ENCODE assay signal across 12 cellular contexts in the genomic region with DNA sequence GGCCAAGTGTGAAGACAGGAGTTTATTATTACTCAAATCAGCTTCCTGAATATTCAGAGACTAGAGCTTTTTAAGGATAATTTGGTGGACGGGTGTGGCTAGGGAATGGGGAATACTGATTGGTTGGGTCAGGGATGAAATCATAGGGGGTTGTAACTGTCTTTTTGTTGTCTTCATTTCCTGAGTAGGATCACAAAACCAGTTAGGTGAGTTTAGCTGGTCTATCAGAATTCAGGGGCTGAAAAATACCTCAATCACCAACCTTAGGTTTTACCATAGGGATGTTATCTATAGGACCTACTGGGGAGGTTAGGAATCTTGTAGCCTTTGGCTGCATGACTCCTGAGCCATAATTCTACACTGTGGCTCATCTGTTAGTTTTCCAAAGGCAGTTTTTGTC.
"Had no signal": no experiment of that assay in that cellular context is flagged by ENCODE, and none has a peak within 500 bp of the region (broad histone marks: within the 10 kb centered on the region; RNA-seq: fewer than 3 reads in every experiment).

No MANE protein-coding gene starts in this region.

- H3K27ac ChIP-seq: dorsolateral prefrontal cortex, gastroesophageal sphincter, suprapubic skin had no signal

- DNase-seq: activated CD4-positive, alpha-beta memory T cell treated with anti-CD3 and anti-CD28 coated beads for 36 hours; activated gamma-delta T cell; activated T-cell treated with anti-CD3 and anti-CD28 coated beads, Interleukin-2, amount 50 U/mL, for 4 hours; amygdala; dorsolateral prefrontal cortex; stimulated activated CD4-positive, alpha-beta T cell treated with anti-CD3 and anti-CD28 coated beads, Interleukin-2, amount 100 ng/mL, for 48 hours; stimulated activated naive CD8-positive, alpha-beta T cell treated with anti-CD3 and anti-CD28 coated beads, Interleukin-15, Interleukin-2, amounts not matched to agents 100 U/mL and 50 U/mL, for 24 hours had no signal

- H3K36me3 ChIP-seq: gastroesophageal sphincter, suprapubic skin had no signal

- H3K36me3 Mint-ChIP-seq: activated CD4-positive, alpha-beta memory T cell treated with anti-CD3 and anti-CD28 coated beads for 36 hours; activated naive CD8-positive, alpha-beta T cell; brain had no signal

- H3K4me1 ChIP-seq: suprapubic skin had no signal

- H3K4me3 ChIP-seq: dorsolateral prefrontal cortex, gastroesophageal sphincter, suprapubic skin had no signal

- H3K27ac Mint-ChIP-seq: activated CD4-positive, alpha-beta memory T cell treated with anti-CD3 and anti-CD28 coated beads for 36 hours; activated naive CD8-positive, alpha-beta T cell; brain had no signal

- H3K9me3 Mint-ChIP-seq: activated CD4-positive, alpha-beta memory T cell treated with anti-CD3 and anti-CD28 coated beads for 36 hours; activated T-cell treated with anti-CD3 and anti-CD28 coated beads, Interleukin-2, amount 50 U/mL, for 4 hours; brain had no signal

- H3K4me3 Mint-ChIP-seq: activated CD4-positive, alpha-beta memory T cell treated with anti-CD3 and anti-CD28 coated beads for 36 hours; activated naive CD8-positive, alpha-beta T cell; activated T-cell treated with anti-CD3 and anti-CD28 coated beads, Interleukin-2, amount 50 U/mL, for 4 hours; brain had no signal

- H3K9me3 ChIP-seq: gastroesophageal sphincter had no signal

- H3K27me3 Mint-ChIP-seq: activated CD4-positive, alpha-beta memory T cell treated with anti-CD3 and anti-CD28 coated beads for 36 hours; activated naive CD8-positive, alpha-beta T cell had no signal

- ATAC-seq: activated T-cell treated with anti-CD3 and anti-CD28 coated beads, Interleukin-2, amount 50 U/mL, for 4 hours; gastroesophageal sphincter; left lobe of liver; stimulated activated naive CD8-positive, alpha-beta T cell treated with anti-CD3 and anti-CD28 coated beads, Interleukin-15, Interleukin-2, amounts not matched to agents 100 U/mL and 50 U/mL, for 24 hours had no signal

- H3K27me3 ChIP-seq: gastroesophageal sphincter, suprapubic skin had no signal

- H3K4me1 Mint-ChIP-seq: brain had no signal
